29 cellular contexts compared by ENCODE assay signal in genomic region chr20:35290186-35290886, GRCh38. TPM values are rescaled to one million over a fixed set of nuclear protein-coding genes. Genes with fewer than 3 reads are reported as not detected.
"Had no signal": no experiment of that assay in that cellular context is flagged by ENCODE, and none has a peak within 500 bp of the region (broad histone marks: within the 10 kb centered on the region; RNA-seq: fewer than 3 reads in every experiment).

No MANE protein-coding gene starts in this region.

- H3K9me3 Mint-ChIP-seq: activated naive CD8-positive, alpha-beta T cell treated with anti-CD3 and anti-CD28 coated beads for 36 hours; activated T-helper 2 cell treated with anti-CD3 and anti-CD28 coated beads, Interferon-gamma antibody, Interleukin-2, Interleukin-4, amounts not matched to agents 10 μg/mL and 5 μg/mL and 100 μg/mL, durations not matched to agents 14 hours and 24 hours and 36 hours; central memory CD8-positive, alpha-beta T cell; naive B cell; stimulated activated naive B cell treated with anti-CD40 and anti-IgM and Interleukin-4, amounts not matched to agents 10 μg/mL and 1 μg/mL and 100 μg/mL, for 72 hours; T-cell; type B pancreatic cell had no signal

- H3K9me3 ChIP-seq: esophagus muscularis mucosa, gastroesophageal sphincter, lower lobe of right lung, sigmoid colon, thoracic aorta had no signal

- H3K4me3 Mint-ChIP-seq: activated CD8-positive, alpha-beta T cell treated with anti-CD3 and anti-CD28 coated beads, Interleukin-2, amount 10 ng/mL, durations not matched to agents 7 days and 5 days; activated naive CD8-positive, alpha-beta T cell treated with anti-CD3 and anti-CD28 coated beads for 36 hours; central memory CD8-positive, alpha-beta T cell; naive B cell; stimulated activated naive B cell treated with anti-CD40 and anti-IgM and Interleukin-4, amounts not matched to agents 10 μg/mL and 1 μg/mL and 100 μg/mL, for 72 hours; T-cell; type B pancreatic cell had no signal

- H3K27me3 Mint-ChIP-seq: activated naive CD8-positive, alpha-beta T cell treated with anti-CD3 and anti-CD28 coated beads for 36 hours; type B pancreatic cell had no signal

- H3K27ac ChIP-seq: esophagus muscularis mucosa, gastroesophageal sphincter, lower lobe of right lung, sigmoid colon, thoracic aorta, WERI-Rb-1 had no signal

- H3K36me3 ChIP-seq: esophagus muscularis mucosa, gastroesophageal sphincter, lower lobe of right lung, sigmoid colon, thoracic aorta, WERI-Rb-1 had no signal

- H3K4me3 ChIP-seq: esophagus muscularis mucosa, gastroesophageal sphincter, lower lobe of right lung, sigmoid colon, thoracic aorta had no signal

- ATAC-seq: activated CD8-positive, alpha-beta T cell treated with anti-CD3 and anti-CD28 coated beads, Interleukin-2, amount 10 ng/mL, durations not matched to agents 7 days and 5 days; gastroesophageal sphincter; lower lobe of right lung; stimulated activated naive B cell treated with anti-CD40 and anti-IgM and Interleukin-4, amounts not matched to agents 10 μg/mL and 1 μg/mL and 100 μg/mL, for 72 hours; T-cell had no signal

- H3K36me3 Mint-ChIP-seq: activated naive CD8-positive, alpha-beta T cell treated with anti-CD3 and anti-CD28 coated beads for 36 hours; naive B cell; stimulated activated naive B cell treated with anti-CD40 and anti-IgM and Interleukin-4, amounts not matched to agents 10 μg/mL and 1 μg/mL and 100 μg/mL, for 72 hours; T-cell; type B pancreatic cell had no signal

- DNase-seq: activated CD4-positive, alpha-beta T cell treated with anti-CD3 and anti-CD28 coated beads, Interleukin-2, amount 50 U/mL, for 1 hour; activated CD4-positive, CD25-positive, alpha-beta regulatory T cell treated with anti-CD3 and anti-CD28 coated beads, Interleukin-2, amount 50 U/mL, for 72 hours; activated CD8-positive, alpha-beta T cell treated with anti-CD3 and anti-CD28 coated beads, Interleukin-2, amount 10 ng/mL, durations not matched to agents 7 days and 5 days; activated naive CD4-positive, alpha-beta T cell treated with Interleukin-2 at 50 U/mL for 16 hours; activated naive CD8-positive, alpha-beta T cell treated with anti-CD3 and anti-CD28 coated beads for 36 hours; activated T-cell treated with anti-CD3 and anti-CD28 coated beads, Interleukin-2, amount 50 U/mL, for 1 hour; effector memory CD4-positive, alpha-beta T cell; head of caudate nucleus; hypothalamus; kidney; lower lobe of right lung; mesendoderm; naive B cell; occipital lobe; sigmoid colon; stimulated activated CD4-positive, alpha-beta T cell treated with anti-CD3 and anti-CD28 coated beads, Interleukin-2, amount 100 ng/mL, for 48 hours; stimulated activated CD8-positive, alpha-beta memory T cell treated with anti-CD3 and anti-CD28 coated beads, Interleukin-4, amount 100 ng/mL, for 48 hours; stimulated activated naive B cell treated with anti-CD40 and anti-IgM and Interleukin-4, amounts not matched to agents 10 μg/mL and 1 μg/mL and 100 μg/mL, for 72 hours; T-cell; WERI-Rb-1 had no signal

RNA-seq across cellular contexts. Expression of gene FAM83C, which starts 1.9 kb away (rescaled TPM):
- total RNA-seq: activated CD8-positive, alpha-beta T cell treated with anti-CD3 and anti-CD28 coated beads, Interleukin-2, amount 10 ng/mL, durations not matched to agents 7 days and 5 days; activated naive CD8-positive, alpha-beta T cell treated with anti-CD3 and anti-CD28 coated beads for 36 hours; activated T-helper 2 cell treated with anti-CD3 and anti-CD28 coated beads, Interferon-gamma antibody, Interleukin-2, Interleukin-4, amounts not matched to agents 10 μg/mL and 5 μg/mL and 100 μg/mL, durations not matched to agents 14 hours and 24 hours and 36 hours; astrocyte; dermis microvascular lymphatic vessel endothelial cell; esophagus muscularis mucosa; kidney; lower lobe of right lung; mucosa of gallbladder; occipital lobe; sigmoid colon; thoracic aorta had no signal
